Comparison of ENCODE assay signal across 3 cellular contexts in the genomic region with DNA sequence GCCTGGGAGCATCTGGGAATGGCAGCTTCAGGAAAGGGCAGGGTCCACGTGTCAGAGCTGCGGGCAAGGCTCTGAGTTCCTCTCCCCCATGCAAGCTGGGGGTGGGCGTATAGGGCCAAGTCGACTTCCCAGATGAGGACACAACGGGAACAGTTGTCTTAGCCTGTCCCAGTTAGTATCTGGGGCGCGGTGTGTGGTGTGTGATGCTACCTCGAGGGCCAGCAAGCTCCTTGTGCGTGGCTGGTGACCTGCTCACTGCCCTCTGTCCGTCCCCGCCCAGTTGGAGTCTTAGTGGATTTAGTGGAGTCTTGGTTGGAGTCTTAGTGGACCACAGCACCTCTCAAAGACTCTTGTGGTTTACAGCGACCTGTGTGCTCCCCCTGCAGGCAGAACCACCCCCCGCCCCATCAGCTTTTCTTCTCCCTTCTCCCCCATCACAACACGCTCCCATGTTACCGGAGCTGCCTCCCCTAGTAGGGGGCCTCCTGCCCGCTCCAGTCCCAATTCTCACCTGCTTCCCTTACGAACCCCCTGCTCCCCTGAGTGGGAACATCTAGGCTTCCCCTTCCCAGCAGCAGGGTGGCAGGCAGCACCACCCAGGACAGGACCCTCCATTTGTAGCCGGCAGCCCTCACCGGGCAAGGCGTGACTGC.
TF ChIP-seq lines count a peak whose summit lies in the region.

No MANE protein-coding gene starts in this region.

TF ChIP-seq in SK-N-SH treated with all-trans-retinoic acid at 6 μM for 48 hours, 23 proteins besides CTCF, POLR2A, EP300 and RAD21:
- TF ChIP-seq SNAI2 (CRISPR knock-in tag; IDR thresholded peaks at IDR 0.05), result no peak
- TF ChIP-seq, protein P1, sequence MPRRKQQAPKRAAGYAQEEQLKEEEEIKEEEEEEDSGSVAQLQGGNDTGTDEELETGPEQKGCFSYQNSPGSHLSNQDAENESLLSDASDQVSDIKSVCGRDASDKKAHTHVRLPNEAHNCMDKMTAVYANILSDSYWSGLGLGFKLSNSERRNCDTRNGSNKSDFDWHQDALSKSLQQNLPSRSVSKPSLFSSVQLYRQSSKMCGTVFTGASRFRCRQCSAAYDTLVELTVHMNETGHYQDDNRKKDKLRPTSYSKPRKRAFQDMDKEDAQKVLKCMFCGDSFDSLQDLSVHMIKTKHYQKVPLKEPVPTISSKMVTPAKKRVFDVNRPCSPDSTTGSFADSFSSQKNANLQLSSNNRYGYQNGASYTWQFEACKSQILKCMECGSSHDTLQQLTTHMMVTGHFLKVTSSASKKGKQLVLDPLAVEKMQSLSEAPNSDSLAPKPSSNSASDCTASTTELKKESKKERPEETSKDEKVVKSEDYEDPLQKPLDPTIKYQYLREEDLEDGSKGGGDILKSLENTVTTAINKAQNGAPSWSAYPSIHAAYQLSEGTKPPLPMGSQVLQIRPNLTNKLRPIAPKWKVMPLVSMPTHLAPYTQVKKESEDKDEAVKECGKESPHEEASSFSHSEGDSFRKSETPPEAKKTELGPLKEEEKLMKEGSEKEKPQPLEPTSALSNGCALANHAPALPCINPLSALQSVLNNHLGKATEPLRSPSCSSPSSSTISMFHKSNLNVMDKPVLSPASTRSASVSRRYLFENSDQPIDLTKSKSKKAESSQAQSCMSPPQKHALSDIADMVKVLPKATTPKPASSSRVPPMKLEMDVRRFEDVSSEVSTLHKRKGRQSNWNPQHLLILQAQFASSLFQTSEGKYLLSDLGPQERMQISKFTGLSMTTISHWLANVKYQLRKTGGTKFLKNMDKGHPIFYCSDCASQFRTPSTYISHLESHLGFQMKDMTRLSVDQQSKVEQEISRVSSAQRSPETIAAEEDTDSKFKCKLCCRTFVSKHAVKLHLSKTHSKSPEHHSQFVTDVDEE (CRISPR knock-in tag; IDR thresholded peaks at IDR 0.05), result no peak
- TF ChIP-seq, protein P2, sequence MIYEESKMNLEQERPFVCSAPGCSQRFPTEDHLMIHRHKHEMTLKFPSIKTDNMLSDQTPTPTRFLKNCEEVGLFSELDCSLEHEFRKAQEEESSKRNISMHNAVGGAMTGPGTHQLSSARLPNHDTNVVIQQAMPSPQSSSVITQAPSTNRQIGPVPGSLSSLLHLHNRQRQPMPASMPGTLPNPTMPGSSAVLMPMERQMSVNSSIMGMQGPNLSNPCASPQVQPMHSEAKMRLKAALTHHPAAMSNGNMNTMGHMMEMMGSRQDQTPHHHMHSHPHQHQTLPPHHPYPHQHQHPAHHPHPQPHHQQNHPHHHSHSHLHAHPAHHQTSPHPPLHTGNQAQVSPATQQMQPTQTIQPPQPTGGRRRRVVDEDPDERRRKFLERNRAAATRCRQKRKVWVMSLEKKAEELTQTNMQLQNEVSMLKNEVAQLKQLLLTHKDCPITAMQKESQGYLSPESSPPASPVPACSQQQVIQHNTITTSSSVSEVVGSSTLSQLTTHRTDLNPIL (CRISPR knock-in tag; IDR thresholded peaks at IDR 0.05; ENCODE audit: low read depth), result no peak
- TF ChIP-seq ZNF70 (CRISPR knock-in tag; IDR thresholded peaks at IDR 0.05), result no peak
- no peak for TF ChIP-seq ZNF565 (CRISPR knock-in tag; conservative IDR thresholded peaks at IDR 0.05; ENCODE audit: low read depth)
- TF ChIP-seq OSR1 (CRISPR knock-in tag; IDR thresholded peaks at IDR 0.05), result no peak
- no peak for TF ChIP-seq ZC3H10 (CRISPR knock-in tag; IDR thresholded peaks at IDR 0.05)
- TF ChIP-seq ZFP3 (CRISPR knock-in tag; IDR thresholded peaks at IDR 0.05), result no peak
- TF ChIP-seq CSDC2 (CRISPR knock-in tag; IDR thresholded peaks at IDR 0.05), result no peak
- TF ChIP-seq ESRRG (CRISPR knock-in tag; IDR thresholded peaks at IDR 0.05), result no peak
- TF ChIP-seq, protein P3, sequence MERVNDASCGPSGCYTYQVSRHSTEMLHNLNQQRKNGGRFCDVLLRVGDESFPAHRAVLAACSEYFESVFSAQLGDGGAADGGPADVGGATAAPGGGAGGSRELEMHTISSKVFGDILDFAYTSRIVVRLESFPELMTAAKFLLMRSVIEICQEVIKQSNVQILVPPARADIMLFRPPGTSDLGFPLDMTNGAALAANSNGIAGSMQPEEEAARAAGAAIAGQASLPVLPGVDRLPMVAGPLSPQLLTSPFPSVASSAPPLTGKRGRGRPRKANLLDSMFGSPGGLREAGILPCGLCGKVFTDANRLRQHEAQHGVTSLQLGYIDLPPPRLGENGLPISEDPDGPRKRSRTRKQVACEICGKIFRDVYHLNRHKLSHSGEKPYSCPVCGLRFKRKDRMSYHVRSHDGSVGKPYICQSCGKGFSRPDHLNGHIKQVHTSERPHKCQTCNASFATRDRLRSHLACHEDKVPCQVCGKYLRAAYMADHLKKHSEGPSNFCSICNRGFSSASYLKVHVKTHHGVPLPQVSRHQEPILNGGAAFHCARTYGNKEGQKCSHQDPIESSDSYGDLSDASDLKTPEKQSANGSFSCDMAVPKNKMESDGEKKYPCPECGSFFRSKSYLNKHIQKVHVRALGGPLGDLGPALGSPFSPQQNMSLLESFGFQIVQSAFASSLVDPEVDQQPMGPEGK (CRISPR knock-in tag; IDR thresholded peaks at IDR 0.05; ENCODE audit: borderline replicate concordance), result no peak
- no peak for TF ChIP-seq TCF4 (CRISPR knock-in tag; IDR thresholded peaks at IDR 0.05; ENCODE audit: borderline replicate concordance)
- TF ChIP-seq ZNF8 (CRISPR knock-in tag; IDR thresholded peaks at IDR 0.05), result no peak
TF ChIP-seq in SK-N-SH treated with all-trans-retinoic acid at 6 μM for 48 hours: peak in this region for 0.

TF ChIP-seq in SK-N-SH, 30 proteins besides CTCF, POLR2A, EP300 and RAD21 (continues in another document):
- TF ChIP-seq, protein P4, sequence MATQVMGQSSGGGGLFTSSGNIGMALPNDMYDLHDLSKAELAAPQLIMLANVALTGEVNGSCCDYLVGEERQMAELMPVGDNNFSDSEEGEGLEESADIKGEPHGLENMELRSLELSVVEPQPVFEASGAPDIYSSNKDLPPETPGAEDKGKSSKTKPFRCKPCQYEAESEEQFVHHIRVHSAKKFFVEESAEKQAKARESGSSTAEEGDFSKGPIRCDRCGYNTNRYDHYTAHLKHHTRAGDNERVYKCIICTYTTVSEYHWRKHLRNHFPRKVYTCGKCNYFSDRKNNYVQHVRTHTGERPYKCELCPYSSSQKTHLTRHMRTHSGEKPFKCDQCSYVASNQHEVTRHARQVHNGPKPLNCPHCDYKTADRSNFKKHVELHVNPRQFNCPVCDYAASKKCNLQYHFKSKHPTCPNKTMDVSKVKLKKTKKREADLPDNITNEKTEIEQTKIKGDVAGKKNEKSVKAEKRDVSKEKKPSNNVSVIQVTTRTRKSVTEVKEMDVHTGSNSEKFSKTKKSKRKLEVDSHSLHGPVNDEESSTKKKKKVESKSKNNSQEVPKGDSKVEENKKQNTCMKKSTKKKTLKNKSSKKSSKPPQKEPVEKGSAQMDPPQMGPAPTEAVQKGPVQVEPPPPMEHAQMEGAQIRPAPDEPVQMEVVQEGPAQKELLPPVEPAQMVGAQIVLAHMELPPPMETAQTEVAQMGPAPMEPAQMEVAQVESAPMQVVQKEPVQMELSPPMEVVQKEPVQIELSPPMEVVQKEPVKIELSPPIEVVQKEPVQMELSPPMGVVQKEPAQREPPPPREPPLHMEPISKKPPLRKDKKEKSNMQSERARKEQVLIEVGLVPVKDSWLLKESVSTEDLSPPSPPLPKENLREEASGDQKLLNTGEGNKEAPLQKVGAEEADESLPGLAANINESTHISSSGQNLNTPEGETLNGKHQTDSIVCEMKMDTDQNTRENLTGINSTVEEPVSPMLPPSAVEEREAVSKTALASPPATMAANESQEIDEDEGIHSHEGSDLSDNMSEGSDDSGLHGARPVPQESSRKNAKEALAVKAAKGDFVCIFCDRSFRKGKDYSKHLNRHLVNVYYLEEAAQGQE (IDR thresholded peaks at IDR 0.05; ENCODE audit: low read depth, low read length), result no peak
- TF ChIP-seq TEAD4 (IDR thresholded peaks at IDR 0.05; ENCODE audit: borderline replicate concordance, insufficient read depth) (no peak), TCF12 (IDR thresholded peaks at IDR 0.05) (no peak), MXI1 (IDR thresholded peaks at IDR 0.05; ENCODE audit: low read depth, low read length) (no peak), TAF1 (IDR thresholded peaks at IDR 0.05; ENCODE audit: borderline replicate concordance, low read depth, low read length) (no peak), RXRA (IDR thresholded peaks at IDR 0.05; ENCODE audit: borderline replicate concordance, low read depth) (no peak), SIN3A (IDR thresholded peaks at IDR 0.05; ENCODE audit: borderline replicate concordance, low read depth, low read length) (no peak), NRF1 (IDR thresholded peaks at IDR 0.05; ENCODE audit: low read depth, low read length) (no peak), RCOR1 (IDR thresholded peaks at IDR 0.05; ENCODE audit: low read length) (no peak), NFIC (IDR thresholded peaks at IDR 0.05; ENCODE audit: borderline replicate concordance) (no peak), RFX5 (IDR thresholded peaks at IDR 0.05; ENCODE audit: low read length) (no peak), CHD2 (IDR thresholded peaks at IDR 0.05; ENCODE audit: low read length, partially characterized antibody) (no peak), SMC3 (IDR thresholded peaks at IDR 0.05; ENCODE audit: low read depth, low read length) (no peak), ELF1 (IDR thresholded peaks at IDR 0.05) (no peak)
- TF ChIP-seq, protein P5, sequence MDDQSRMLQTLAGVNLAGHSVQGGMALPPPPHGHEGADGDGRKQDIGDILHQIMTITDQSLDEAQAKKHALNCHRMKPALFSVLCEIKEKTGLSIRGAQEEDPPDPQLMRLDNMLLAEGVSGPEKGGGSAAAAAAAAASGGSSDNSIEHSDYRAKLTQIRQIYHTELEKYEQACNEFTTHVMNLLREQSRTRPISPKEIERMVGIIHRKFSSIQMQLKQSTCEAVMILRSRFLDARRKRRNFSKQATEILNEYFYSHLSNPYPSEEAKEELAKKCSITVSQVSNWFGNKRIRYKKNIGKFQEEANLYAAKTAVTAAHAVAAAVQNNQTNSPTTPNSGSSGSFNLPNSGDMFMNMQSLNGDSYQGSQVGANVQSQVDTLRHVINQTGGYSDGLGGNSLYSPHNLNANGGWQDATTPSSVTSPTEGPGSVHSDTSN (IDR thresholded peaks at IDR 0.05), result no peak
- TF ChIP-seq, protein P6, sequence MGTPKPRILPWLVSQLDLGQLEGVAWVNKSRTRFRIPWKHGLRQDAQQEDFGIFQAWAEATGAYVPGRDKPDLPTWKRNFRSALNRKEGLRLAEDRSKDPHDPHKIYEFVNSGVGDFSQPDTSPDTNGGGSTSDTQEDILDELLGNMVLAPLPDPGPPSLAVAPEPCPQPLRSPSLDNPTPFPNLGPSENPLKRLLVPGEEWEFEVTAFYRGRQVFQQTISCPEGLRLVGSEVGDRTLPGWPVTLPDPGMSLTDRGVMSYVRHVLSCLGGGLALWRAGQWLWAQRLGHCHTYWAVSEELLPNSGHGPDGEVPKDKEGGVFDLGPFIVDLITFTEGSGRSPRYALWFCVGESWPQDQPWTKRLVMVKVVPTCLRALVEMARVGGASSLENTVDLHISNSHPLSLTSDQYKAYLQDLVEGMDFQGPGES (IDR thresholded peaks at IDR 0.05; ENCODE audit: low read depth, low read length), result no peak

TF ChIP-seq in H1, 55 proteins besides CTCF, POLR2A, EP300 and RAD21:
- TF ChIP-seq CTBP2 (IDR thresholded peaks at IDR 0.05; ENCODE audit: borderline replicate concordance, insufficient read depth, insufficient read length, low read length), result peak; percentile 65
- TF ChIP-seq ASH2L (IDR thresholded peaks at IDR 0.05; ENCODE audit: low read length), result peak; percentile 70
- TF ChIP-seq HDAC6 (IDR thresholded peaks at IDR 0.05; ENCODE audit: low read depth, low read length), result no peak
